8 cellular contexts compared by ENCODE assay signal in the genomic region with DNA sequence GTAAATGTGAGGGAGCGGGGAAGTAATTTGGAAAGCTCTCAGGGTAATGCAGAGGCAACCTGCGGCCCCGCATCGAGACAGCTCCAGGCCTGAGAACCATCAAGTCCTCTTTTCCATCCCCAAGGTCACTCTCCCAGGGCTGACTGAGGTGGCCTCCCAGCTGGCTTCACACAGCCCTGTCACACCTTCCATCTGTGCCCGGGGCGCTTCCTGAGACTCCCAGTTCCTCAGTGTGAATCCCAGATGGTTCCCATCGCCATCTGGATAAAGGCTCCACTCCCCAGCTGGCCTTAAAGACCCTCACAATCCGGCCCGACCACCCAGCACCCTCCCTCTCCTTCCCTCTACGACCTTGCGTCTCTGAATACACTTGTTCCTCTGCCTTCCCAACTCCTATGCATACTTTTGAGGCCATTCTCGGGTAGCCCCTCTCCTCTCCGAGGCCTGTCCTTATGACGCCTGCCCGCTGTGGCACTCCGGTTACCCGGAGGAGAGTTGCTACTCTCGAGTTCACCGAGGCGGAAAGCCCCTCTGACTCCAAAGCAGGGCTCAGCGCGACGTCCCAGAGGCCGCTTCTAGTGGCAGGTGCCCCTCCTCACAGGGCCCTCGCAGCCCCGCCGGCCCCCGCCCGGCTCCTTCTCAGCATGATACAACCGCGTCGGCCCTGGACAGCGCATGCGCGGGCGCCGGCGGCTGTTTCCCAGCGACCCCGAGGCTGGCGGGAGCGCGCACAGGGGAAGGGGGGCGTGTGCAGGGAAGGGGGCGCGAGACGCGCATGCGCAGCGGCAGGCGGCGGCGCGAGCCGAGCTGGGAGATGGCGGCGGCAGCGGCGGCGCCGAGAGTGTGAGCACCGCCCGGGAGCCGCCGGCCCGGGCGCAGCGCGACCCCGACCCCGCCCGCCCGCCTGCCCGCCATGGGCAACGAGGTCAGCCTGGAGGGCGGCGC. TPM values are rescaled to one million over a fixed set of nuclear protein-coding genes. Genes with fewer than 3 reads are reported as not detected.
DNase-seq lines count a peak whose midpoint lies in the region; ATAC-seq lines count a peak whose summit lies in the region.

A gene with protein sequence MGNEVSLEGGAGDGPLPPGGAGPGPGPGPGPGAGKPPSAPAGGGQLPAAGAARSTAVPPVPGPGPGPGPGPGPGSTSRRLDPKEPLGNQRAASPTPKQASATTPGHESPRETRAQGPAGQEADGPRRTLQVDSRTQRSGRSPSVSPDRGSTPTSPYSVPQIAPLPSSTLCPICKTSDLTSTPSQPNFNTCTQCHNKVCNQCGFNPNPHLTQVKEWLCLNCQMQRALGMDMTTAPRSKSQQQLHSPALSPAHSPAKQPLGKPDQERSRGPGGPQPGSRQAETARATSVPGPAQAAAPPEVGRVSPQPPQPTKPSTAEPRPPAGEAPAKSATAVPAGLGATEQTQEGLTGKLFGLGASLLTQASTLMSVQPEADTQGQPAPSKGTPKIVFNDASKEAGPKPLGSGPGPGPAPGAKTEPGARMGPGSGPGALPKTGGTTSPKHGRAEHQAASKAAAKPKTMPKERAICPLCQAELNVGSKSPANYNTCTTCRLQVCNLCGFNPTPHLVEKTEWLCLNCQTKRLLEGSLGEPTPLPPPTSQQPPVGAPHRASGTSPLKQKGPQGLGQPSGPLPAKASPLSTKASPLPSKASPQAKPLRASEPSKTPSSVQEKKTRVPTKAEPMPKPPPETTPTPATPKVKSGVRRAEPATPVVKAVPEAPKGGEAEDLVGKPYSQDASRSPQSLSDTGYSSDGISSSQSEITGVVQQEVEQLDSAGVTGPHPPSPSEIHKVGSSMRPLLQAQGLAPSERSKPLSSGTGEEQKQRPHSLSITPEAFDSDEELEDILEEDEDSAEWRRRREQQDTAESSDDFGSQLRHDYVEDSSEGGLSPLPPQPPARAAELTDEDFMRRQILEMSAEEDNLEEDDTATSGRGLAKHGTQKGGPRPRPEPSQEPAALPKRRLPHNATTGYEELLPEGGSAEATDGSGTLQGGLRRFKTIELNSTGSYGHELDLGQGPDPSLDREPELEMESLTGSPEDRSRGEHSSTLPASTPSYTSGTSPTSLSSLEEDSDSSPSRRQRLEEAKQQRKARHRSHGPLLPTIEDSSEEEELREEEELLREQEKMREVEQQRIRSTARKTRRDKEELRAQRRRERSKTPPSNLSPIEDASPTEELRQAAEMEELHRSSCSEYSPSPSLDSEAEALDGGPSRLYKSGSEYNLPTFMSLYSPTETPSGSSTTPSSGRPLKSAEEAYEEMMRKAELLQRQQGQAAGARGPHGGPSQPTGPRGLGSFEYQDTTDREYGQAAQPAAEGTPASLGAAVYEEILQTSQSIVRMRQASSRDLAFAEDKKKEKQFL (N-terminal part only) (plus strand): TSS at position 788 of the 945 bp plus-strand sequence. CDS start 126 bp downstream, at position 914.

- peak; percentile 54 for ATAC-seq in GM21528 (IDR thresholded peaks at IDR 0.05; ENCODE audit: low FRiP score, unreplicated experiment)

- H3K36me3 ChIP-seq in esophagus (ENCODE audit: control insufficient read depth in 2 of 2, insufficient read depth in 2 of 2, low read length in 1 of 2) (no peaks in the 10 kb centered on the region), mucosa of stomach (ENCODE audit: control insufficient read depth, insufficient read depth, low read length) (no peaks in the 10 kb centered on the region)

- DNase-seq in D341Med (ENCODE audit: low spot score) (peak; percentile 100), OCI-M1 (lab: John Stamatoyannopoulos, UW) (peak; percentile 92)
- peak; percentile 94 for DNase-seq in activated T-cell treated with anti-CD3 and anti-CD28 coated beads, Interleukin-2, amount 50 U/mL, for 24 hours
- peak; percentile 93 for DNase-seq in stimulated activated CD8-positive, alpha-beta memory T cell treated with anti-CD3 and anti-CD28 coated beads, Interleukin-4, amount 100 ng/mL, for 48 hours

- peak within 1 kb of the TSS; percentile 76 to 94 (median 81) for H3K4me3 Mint-ChIP-seq in IgD-negative memory B cell
- peak within 1 kb of the TSS; percentile 86 for H3K4me3 Mint-ChIP-seq in activated T-cell treated with anti-CD3 and anti-CD28 coated beads, Interleukin-2, amount 50 U/mL, for 24 hours

- H3K9ac ChIP-seq in mucosa of stomach (ENCODE audit: low read length), result peak within 1 kb of the TSS; percentile 60

- peaks cover 29% of the 10 kb centered on the region for H3K27me3 Mint-ChIP-seq in IgD-negative memory B cell
- H3K27me3 Mint-ChIP-seq in activated T-cell treated with anti-CD3 and anti-CD28 coated beads, Interleukin-2, amount 50 U/mL, for 24 hours, result peaks cover 57% of the 10 kb centered on the region

- no peaks in the 10 kb centered on the region for H3K9me3 ChIP-seq in esophagus (ENCODE audit: control insufficient read depth in 2 of 2, insufficient read depth in 1 of 2, low read depth in 1 of 2, low read length in 1 of 2)
- H3K9me3 ChIP-seq in mucosa of stomach (ENCODE audit: control insufficient read depth, low read length), result no peaks in the 10 kb centered on the region

- H3K4me1 ChIP-seq in esophagus (ENCODE audit: control insufficient read depth in 2 of 2, insufficient read depth in 2 of 2, low read length in 1 of 2) (peaks cover 2 to 11% of the 10 kb centered on the region in 2 donors), mucosa of stomach (ENCODE audit: control insufficient read depth, insufficient read depth, low read length) (peaks cover 13% of the 10 kb centered on the region)

- peak within 1 kb of the TSS; percentile 38 to 45 for H3K4me3 ChIP-seq in esophagus (ENCODE audit: low read depth in 1 of 2, low read length in 2 of 2)
- no peak within 1 kb of the TSS for H3K4me3 ChIP-seq in mucosa of stomach (ENCODE audit: low read length)

- H3K27ac ChIP-seq in esophagus (ENCODE audit: low read depth in 2 of 2, low read length in 1 of 2), result peak within 1 kb of the TSS in 1 of 2 donors; percentile 24

- H3K27ac Mint-ChIP-seq in IgD-negative memory B cell, result peak within 1 kb of the TSS in 2 of 3 donors; percentile 28 to 54
- H3K27ac Mint-ChIP-seq in activated T-cell treated with anti-CD3 and anti-CD28 coated beads, Interleukin-2, amount 50 U/mL, for 24 hours, result peak within 1 kb of the TSS; percentile 73

- 4 to 8% methylated on average over 41 to 77 of the region's 77 CpGs for WGBS in esophagus, 2 donors

- H3K4me1 Mint-ChIP-seq in IgD-negative memory B cell, result peaks cover 0 to 7% (median 2%) of the 10 kb centered on the region in 3 donors
- peaks cover 17% of the 10 kb centered on the region for H3K4me1 Mint-ChIP-seq in activated T-cell treated with anti-CD3 and anti-CD28 coated beads, Interleukin-2, amount 50 U/mL, for 24 hours (ENCODE audit: low read depth)

- peaks cover 0 to 2% (median 0%) of the 10 kb centered on the region in 3 donors for H3K9me3 Mint-ChIP-seq in IgD-negative memory B cell
- no peaks in the 10 kb centered on the region for H3K9me3 Mint-ChIP-seq in activated T-cell treated with anti-CD3 and anti-CD28 coated beads, Interleukin-2, amount 50 U/mL, for 24 hours

- H3K36me3 Mint-ChIP-seq in IgD-negative memory B cell, result peaks cover 1% of the 10 kb centered on the region
- no peaks in the 10 kb centered on the region for H3K36me3 Mint-ChIP-seq in activated T-cell treated with anti-CD3 and anti-CD28 coated beads, Interleukin-2, amount 50 U/mL, for 24 hours (ENCODE audit: low read depth)

- no peaks in the 10 kb centered on the region for H3K27me3 ChIP-seq in esophagus (ENCODE audit: control insufficient read depth in 1 of 2, insufficient read depth in 2 of 2, low read length in 2 of 2)
- peaks cover 11% of the 10 kb centered on the region for H3K27me3 ChIP-seq in mucosa of stomach (ENCODE audit: control insufficient read depth, insufficient read depth, low read length)

RNA-seq across cellular contexts. Expression of the gene that starts here (rescaled TPM):
- 0.05 TPM for polyA plus RNA-seq in IgD-negative memory B cell
- under 1 TPM; 0.01 to 0.08 TPM for polyA plus RNA-seq in esophagus
